In genomic region chr6:78744144-78744543, GRCh38 we compare ENCODE assay signal across 8 cellular contexts.
"Had no signal": no experiment of that assay in that cellular context is flagged by ENCODE, and none has a peak within 500 bp of the region (broad histone marks: within the 10 kb centered on the region; RNA-seq: fewer than 3 reads in every experiment).

No MANE protein-coding gene starts in this region.

- ATAC-seq: GM12878 had no signal

- H3K4me3 ChIP-seq: GM12878 had no signal

- DNase-seq: GDM1, GF-D8 had no signal

- FAIRE-seq: G401.6, GM12878, GM12891, GM12892, GM18507, GM19239 had no signal
